In the genomic region with DNA sequence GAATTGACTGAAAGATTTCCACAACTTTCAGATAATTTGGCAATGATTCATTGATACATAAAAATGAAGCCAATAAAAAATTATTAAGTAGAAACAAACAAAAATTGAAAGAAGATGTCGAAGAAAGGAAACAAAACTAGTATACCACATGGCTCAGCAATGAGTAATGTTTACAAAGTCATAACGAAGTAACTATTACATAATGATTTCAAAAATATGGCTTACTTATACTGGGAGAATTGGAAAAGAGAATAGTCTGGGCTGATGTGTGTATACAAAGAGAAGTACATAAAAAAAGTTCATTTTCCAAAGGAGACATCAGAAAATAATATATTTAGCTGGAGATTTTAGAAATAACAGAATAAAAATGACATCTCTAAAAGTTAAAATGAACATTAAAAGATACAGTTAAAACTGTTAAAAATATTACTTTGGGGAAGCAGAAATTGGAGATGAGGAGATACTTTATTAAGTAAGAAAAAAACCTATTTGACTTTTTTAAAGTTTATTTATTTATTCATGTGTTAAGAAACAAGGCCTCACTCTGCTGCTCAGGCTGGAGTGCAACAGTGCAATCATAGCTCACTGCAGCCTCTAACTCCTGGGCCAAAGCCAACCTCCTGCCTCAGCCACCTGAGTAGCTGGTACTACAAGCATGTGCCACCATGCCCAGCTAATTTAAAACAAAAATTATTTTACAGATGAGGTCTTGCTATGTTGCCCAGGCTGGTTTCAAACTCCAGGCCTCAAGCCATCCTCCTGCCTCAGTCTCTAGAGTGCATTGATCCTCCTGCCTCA, we compare ENCODE assay signal across 28 cellular contexts.
"Had no signal": no experiment of that assay in that cellular context is flagged by ENCODE, and none has a peak within 500 bp of the region (broad histone marks: within the 10 kb centered on the region; RNA-seq: fewer than 3 reads in every experiment).

No MANE protein-coding gene starts in this region.

- H3K4me1 ChIP-seq: left lung, lower lobe of right lung, pancreas, prostate gland, suprapubic skin, tibial nerve, uterus had no signal

- H3K27me3 ChIP-seq: left lung, pancreas, suprapubic skin, tibial nerve, uterus had no signal

- H3K27me3 Mint-ChIP-seq: stimulated activated naive CD8-positive, alpha-beta T cell treated with anti-CD3 and anti-CD28 coated beads, Interleukin-15, Interleukin-2, amounts not matched to agents 100 ng/mL and 50 ng/mL, for 24 hours; type B pancreatic cell had no signal

- H3K36me3 ChIP-seq: left lung, lower lobe of right lung, pancreas, prostate gland, suprapubic skin, thoracic aorta, tibial nerve, uterus had no signal

- H3K9me3 ChIP-seq: left lung, lower lobe of right lung, pancreas, prostate gland, suprapubic skin, thoracic aorta, tibial nerve, uterus had no signal

- H3K4me3 ChIP-seq: left lung, lower lobe of right lung, pancreas, prostate gland, skin epidermis, suprapubic skin, thoracic aorta, tibial nerve, uterus had no signal

- H3K36me3 Mint-ChIP-seq: immature natural killer cell; naive thymus-derived CD8-positive, alpha-beta T cell; type B pancreatic cell had no signal

- H3K27ac ChIP-seq: left lung, lower lobe of right lung, pancreas, prostate gland, skin epidermis, suprapubic skin, thoracic aorta, tibial nerve, uterus had no signal

- ATAC-seq: left colon; left lung; lower lobe of right lung; naive thymus-derived CD8-positive, alpha-beta T cell; pancreas; right cardiac atrium; sciatic nerve had no signal

- H3K27ac Mint-ChIP-seq: immature natural killer cell; naive thymus-derived CD8-positive, alpha-beta T cell; nephron; stimulated activated naive CD8-positive, alpha-beta T cell treated with anti-CD3 and anti-CD28 coated beads, Interleukin-15, Interleukin-2, amounts not matched to agents 100 ng/mL and 50 ng/mL, for 24 hours; type B pancreatic cell had no signal

- H3K4me3 Mint-ChIP-seq: immature natural killer cell; naive thymus-derived CD8-positive, alpha-beta T cell; nephron; neural crest cell; stimulated activated naive CD8-positive, alpha-beta T cell treated with anti-CD3 and anti-CD28 coated beads, Interleukin-15, Interleukin-2, amounts not matched to agents 100 ng/mL and 50 ng/mL, for 24 hours; type B pancreatic cell had no signal

- H3K4me1 Mint-ChIP-seq: immature natural killer cell; naive thymus-derived CD8-positive, alpha-beta T cell; nephron; neural crest cell had no signal

- H3K9me3 Mint-ChIP-seq: nephron; neural crest cell; stimulated activated naive CD8-positive, alpha-beta T cell treated with anti-CD3 and anti-CD28 coated beads, Interleukin-15, Interleukin-2, amounts not matched to agents 100 ng/mL and 50 ng/mL, for 24 hours; type B pancreatic cell had no signal

- DNase-seq: immature natural killer cell; kidney; left colon; left lung; lower lobe of right lung; mammary epithelial cell; mesenchymal stem cell; naive thymus-derived CD8-positive, alpha-beta T cell; nucleus accumbens; pancreas; retina; right cardiac atrium; stimulated activated CD4-positive, alpha-beta T cell treated with anti-CD3 and anti-CD28 coated beads, Interleukin-12 subunit alpha, Interleukin-12 subunit beta, amount 100 ng/mL, for 4 hours; stimulated activated CD4-positive, alpha-beta T cell treated with anti-CD3 and anti-CD28 coated beads, Interleukin-15, amount 100 ng/mL, for 24 hours; stimulated activated CD4-positive, alpha-beta T cell treated with anti-CD3 and anti-CD28 coated beads, Interleukin-2, amount 100 ng/mL, for 24 hours; stimulated activated CD4-positive, alpha-beta T cell treated with anti-CD3 and anti-CD28 coated beads, Interleukin-4, amount 100 ng/mL, for 1 hour; stimulated activated naive CD4-positive, alpha-beta T cell; uterus had no signal
